Comparison of ENCODE assay signal across 29 cellular contexts in the genomic region with DNA sequence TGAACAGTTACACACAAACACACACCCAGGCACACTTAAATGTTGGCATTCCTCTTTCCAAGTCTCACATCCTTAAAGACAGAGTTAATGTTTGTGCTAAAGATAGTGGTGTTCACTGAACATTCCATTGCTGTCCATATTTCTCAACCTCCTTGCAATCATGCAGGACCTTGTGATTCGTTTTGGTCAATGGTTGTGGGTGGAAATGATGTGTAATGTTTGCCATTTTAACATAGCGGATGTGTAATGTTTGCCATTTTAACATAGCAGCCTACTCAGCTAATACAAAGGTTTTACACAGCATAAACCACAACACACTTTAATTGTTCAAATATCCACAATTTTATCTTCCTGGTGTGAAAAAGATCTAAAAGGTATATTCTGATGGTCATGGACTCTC.
DNase-seq lines count a peak whose midpoint lies in the region; ATAC-seq and TF ChIP-seq lines count a peak whose summit lies in the region.
"Had no signal": no experiment of that assay in that cellular context is flagged by ENCODE, and none has a peak within 500 bp of the region (broad histone marks: within the 10 kb centered on the region; RNA-seq: fewer than 3 reads in every experiment).

No MANE protein-coding gene starts in this region.

- H3K36me3 ChIP-seq in IMR-90 (ENCODE audit: control insufficient read depth, insufficient read depth, low read length): no peaks in the 10 kb centered on the region
- no peaks in the 10 kb centered on the region for H3K36me3 ChIP-seq in brain microvascular endothelial cell (replicated peaks)
- no peaks in the 10 kb centered on the region for H3K36me3 ChIP-seq in hepatocyte (replicated peaks; ENCODE audit: insufficient read depth, low read depth)
- H3K36me3 ChIP-seq: adrenal gland, BLaER1, cardiac muscle cell, esophagus muscularis mucosa had no signal

- H3K56ac ChIP-seq in IMR-90 (ENCODE audit: extremely low read depth, insufficient read depth, low read length): no peak overlapping the region

- H3K4ac ChIP-seq in IMR-90 (ENCODE audit: low read depth, low read length): no peak overlapping the region

- no peak overlapping the region for H2BK120ac ChIP-seq in IMR-90 (ENCODE audit: low read depth, low read length)

- WGBS in IMR-90 (ENCODE audit: extremely low coverage in 2 of 2, insufficient read length in 1 of 2), 2 experiments: no CpG with 5 or more reads among the region's 2 CpGs
- WGBS in hepatocyte (ENCODE audit: low lambda C conversion rate, missing lambda C conversion rate): 83% methylated on average over 2 of the region's 2 CpGs

- no peak for TF ChIP-seq RAD21 in IMR-90 (IDR thresholded peaks at IDR 0.05; ENCODE audit: low read length)

- no peak overlapping the region for H3K4me2 ChIP-seq in IMR-90 (ENCODE audit: low read depth, low read length)
- no peak overlapping the region for H3K4me2 ChIP-seq in hepatocyte
- H3K4me2 ChIP-seq: BLaER1, KMS-11 had no signal

- no peaks in the 10 kb centered on the region for H3K9me1 ChIP-seq in IMR-90 (ENCODE audit: insufficient read depth, low read length)

- H4K91ac ChIP-seq in IMR-90 (ENCODE audit: insufficient read depth, low read depth, low read length): no peak overlapping the region

- no peaks in the 10 kb centered on the region for H4K20me1 ChIP-seq in IMR-90 (ENCODE audit: insufficient read depth, low read length)
- no peaks in the 10 kb centered on the region for H4K20me1 ChIP-seq in hepatocyte (ENCODE audit: insufficient read depth, poor library complexity, severe bottlenecking)
- H4K20me1 ChIP-seq: BLaER1 had no signal

- H2AK5ac ChIP-seq in IMR-90 (ENCODE audit: low read depth, low read length): no peak overlapping the region

- H2BK20ac ChIP-seq in IMR-90 (ENCODE audit: low read depth, low read length): no peak overlapping the region

- no peak overlapping the region for H3K9ac ChIP-seq in IMR-90 (ENCODE audit: low read depth, low read length)
- H3K9ac ChIP-seq: BLaER1, KMS-11 had no signal

- in situ Hi-C loops in IMR-90 (cut with MboI; ENCODE audit: low sequenced_read_pairs) (no loop called here), brain microvascular endothelial cell (cut with HindIII; ENCODE audit: low pct_ligation_motif_present, low sequenced_read_pairs) (no loop called here)

- no peak overlapping the region for H3K27ac ChIP-seq in IMR-90 (ENCODE audit: insufficient read depth, low read length)
- H3K27ac ChIP-seq in brain microvascular endothelial cell: no peak overlapping the region
- H3K27ac ChIP-seq in hepatocyte: peak overlapping the region; percentile 61
- H3K27ac ChIP-seq: adrenal gland, BLaER1, cardiac muscle cell, esophagus muscularis mucosa, KMS-11 had no signal

- H3K18ac ChIP-seq in IMR-90 (ENCODE audit: low read depth, low read length): no peak overlapping the region

- peak; percentile 18 for DNase-seq in AG09309 (ENCODE audit: low read depth)
- peak; percentile 2 for DNase-seq in IMR-90
- DNase-seq in brain microvascular endothelial cell: peak; percentile 52
- no peak for DNase-seq in hepatocyte (ENCODE audit: low spot score)
- no peak for DNase-seq in activated gamma-delta T cell (lab: John Stamatoyannopoulos, UW)
- DNase-seq in stimulated activated naive CD4-positive, alpha-beta T cell (lab: John Stamatoyannopoulos, UW): no peak
- no peak for DNase-seq in NCI-H2196 treated with DMSO at 0.1 percent for 48 hours (lab: John Stamatoyannopoulos, UW; ENCODE audit: unreplicated experiment)
- DNase-seq in activated naive CD4-positive, alpha-beta T cell (lab: John Stamatoyannopoulos, UW): no peak
- DNase-seq: ACHN; activated CD4-positive, alpha-beta memory T cell treated with anti-CD3 and anti-CD28 coated beads, Interleukin-2, amount 10 ng/mL, durations not matched to agents 7 days and 5 days; adrenal gland; COR-L47; cortex of kidney; DMS79; effector memory CD8-positive, alpha-beta T cell; GDM1; kidney; natural killer cell; NCI-H1417; NCI-H2029 treated with DMSO at 0.1 percent for 48 hours; NCI-H774; small intestine; stimulated activated CD8-positive, alpha-beta memory T cell treated with anti-CD3 and anti-CD28 coated beads, Interleukin-4, amount 100 ng/mL, for 48 hours had no signal

- no peak overlapping the region for H4K8ac ChIP-seq in IMR-90 (ENCODE audit: low read depth in 2 of 2, low read length in 2 of 2)

- POLR2A ChIA-PET in IMR-90 (lab: Charles Lee; ENCODE audit: unreplicated experiment): no interaction called here

- no peak overlapping the region for H2BK5ac ChIP-seq in IMR-90 (ENCODE audit: low read depth, low read length, poor library complexity, severe bottlenecking)

- H2BK15ac ChIP-seq in IMR-90 (ENCODE audit: low read depth, low read length): no peak overlapping the region

- TF ChIP-seq CTCF in AG09309 (IDR thresholded peaks at IDR 0.05; ENCODE audit: control insufficient read depth, insufficient read depth, low read depth, low read length, missing control alignments): no peak
- TF ChIP-seq CTCF in IMR-90 (conservative IDR thresholded peaks at IDR 0.05; ENCODE audit: low read depth, low read length): no peak
- no peak for TF ChIP-seq CTCF in brain microvascular endothelial cell (IDR thresholded peaks at IDR 0.05; ENCODE audit: low read depth, low read length, missing control alignments)
- no peak for TF ChIP-seq CTCF in hepatocyte (IDR thresholded peaks at IDR 0.05; ENCODE audit: poor library complexity)

- no peaks in the 10 kb centered on the region for H3K79me2 ChIP-seq in hepatocyte

- CTCF ChIA-PET in IMR-90 (lab: Yijun Ruan, JAX): no interaction called here

- H3K9me2 ChIP-seq in hepatocyte (replicated peaks; ENCODE audit: insufficient read depth): no peaks in the 10 kb centered on the region

- H2AFZ ChIP-seq in IMR-90 (replicated peaks; ENCODE audit: low read length, poor library complexity): no peak overlapping the region
- no peak overlapping the region for H2AFZ ChIP-seq in hepatocyte

- H3K4me3 ChIP-seq in AG09309 (ENCODE audit: control insufficient read depth, low read depth, low read length) (no peak overlapping the region), IMR-90 (ENCODE audit: insufficient read depth, low read depth, low read length) (no peak overlapping the region), brain microvascular endothelial cell (ENCODE audit: low read depth, low read length) (no peak overlapping the region), hepatocyte (no peak overlapping the region)
- H3K4me3 ChIP-seq: adrenal gland, BLaER1, cardiac muscle cell, esophagus muscularis mucosa had no signal

- H3K4me1 ChIP-seq in IMR-90 (ENCODE audit: control insufficient read depth, insufficient read depth, low read length): no peaks in the 10 kb centered on the region
- peaks cover under 1% of the 10 kb centered on the region for H3K4me1 ChIP-seq in hepatocyte (ENCODE audit: insufficient read depth)
- H3K4me1 ChIP-seq: adrenal gland, BLaER1, esophagus muscularis mucosa had no signal

- no peak for ATAC-seq in IMR-90 (ENCODE audit: low read depth)
- ATAC-seq: activated CD4-positive, CD25-positive, alpha-beta regulatory T cell treated with anti-CD3 and anti-CD28 coated beads, Interleukin-2, amount 50 U/mL, for 24 hours; effector memory CD8-positive, alpha-beta T cell; HCT116; natural killer cell had no signal

- no peak overlapping the region for H2AK9ac ChIP-seq in IMR-90 (replicated peaks; ENCODE audit: low read depth, low read length, poor library complexity)

- intact Hi-C loops in IMR-90 (cut with micrococcal nuclease): no loop called here

- no peak overlapping the region for H3K23ac ChIP-seq in IMR-90 (ENCODE audit: low read depth, low read length)

- H4K5ac ChIP-seq in IMR-90 (ENCODE audit: low read depth, low read length): no peak overlapping the region

- H3K14ac ChIP-seq in IMR-90 (replicated peaks; ENCODE audit: low read depth, low read length): no peak overlapping the region

- H3K27me3 ChIP-seq in IMR-90 (ENCODE audit: control insufficient read depth, insufficient read depth, low read length) (no peaks in the 10 kb centered on the region), brain microvascular endothelial cell (replicated peaks) (no peaks in the 10 kb centered on the region), hepatocyte (no peaks in the 10 kb centered on the region)
- H3K27me3 ChIP-seq: adrenal gland, BLaER1, cardiac muscle cell, esophagus muscularis mucosa had no signal

- H3K9me3 ChIP-seq in IMR-90 (ENCODE audit: control insufficient read depth, insufficient read depth, low read length) (no peaks in the 10 kb centered on the region), hepatocyte (ENCODE audit: low read depth) (no peaks in the 10 kb centered on the region)
- H3K9me3 ChIP-seq: adrenal gland, BLaER1, esophagus muscularis mucosa had no signal

- TF ChIP-seq POLR2A in IMR-90 (IDR thresholded peaks at IDR 0.05; ENCODE audit: low read depth, low read length): no peak

- H3K79me1 ChIP-seq in IMR-90 (ENCODE audit: low read depth in 1 of 2, low read length in 2 of 2): no peaks in the 10 kb centered on the region

- no TSS peak for BruUV-seq in IMR-90 (replicated peaks; lab: Mats Ljungman, UMichigan)

- dilution Hi-C loops in IMR-90 (cut with HindIII; ENCODE audit: low sequenced_read_pairs, unreplicated experiment): no loop called here

TF ChIP-seq in IMR-90, 13 proteins besides CTCF, POLR2A, EP300 and RAD21 (continues in another document):
- TF ChIP-seq CEBPB (IDR thresholded peaks at IDR 0.05; ENCODE audit: low read depth, low read length) (no peak), SMC3 (IDR thresholded peaks at IDR 0.05; ENCODE audit: low read depth, low read length) (no peak), USF2 (IDR thresholded peaks at IDR 0.05; ENCODE audit: low read depth, low read length) (no peak), CHD1 (IDR thresholded peaks at IDR 0.05; ENCODE audit: low read depth, low read length) (no peak), MAFK (IDR thresholded peaks at IDR 0.05; ENCODE audit: low read depth, low read length) (no peak), BHLHE40 (IDR thresholded peaks at IDR 0.05; ENCODE audit: low read depth, low read length) (no peak)
- TF ChIP-seq, protein P1, sequence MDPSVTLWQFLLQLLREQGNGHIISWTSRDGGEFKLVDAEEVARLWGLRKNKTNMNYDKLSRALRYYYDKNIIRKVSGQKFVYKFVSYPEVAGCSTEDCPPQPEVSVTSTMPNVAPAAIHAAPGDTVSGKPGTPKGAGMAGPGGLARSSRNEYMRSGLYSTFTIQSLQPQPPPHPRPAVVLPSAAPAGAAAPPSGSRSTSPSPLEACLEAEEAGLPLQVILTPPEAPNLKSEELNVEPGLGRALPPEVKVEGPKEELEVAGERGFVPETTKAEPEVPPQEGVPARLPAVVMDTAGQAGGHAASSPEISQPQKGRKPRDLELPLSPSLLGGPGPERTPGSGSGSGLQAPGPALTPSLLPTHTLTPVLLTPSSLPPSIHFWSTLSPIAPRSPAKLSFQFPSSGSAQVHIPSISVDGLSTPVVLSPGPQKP (IDR thresholded peaks at IDR 0.05; ENCODE audit: borderline replicate concordance, low read depth, low read length): no peak

Comparison
In these comparisons a context has a peak if more than half of its experiments do, and no peak if none do; other contexts are left out.
1. DNase-seq: peak in AG09309 (single experiment), IMR-90 (single experiment) and brain microvascular endothelial cell (single experiment); none in hepatocyte (single experiment), activated gamma-delta T cell (single experiment), stimulated activated naive CD4-positive, alpha-beta T cell (0 of 6), NCI-H2196 treated with DMSO at 0.1 percent for 48 hours (single experiment) and activated naive CD4-positive, alpha-beta T cell (0 of 4).